In genomic region chr17:40559954-40560591, GRCh38 we compare ENCODE assay signal across 8 cellular contexts. TPM values are rescaled to one million over a fixed set of nuclear protein-coding genes. Genes with fewer than 3 reads are reported as not detected.
DNase-seq lines count a peak whose midpoint lies in the region; ATAC-seq and TF ChIP-seq lines count a peak whose summit lies in the region.

No MANE protein-coding gene starts in this region.

- TF ChIP-seq CTCF in HL-60 (IDR thresholded peaks at IDR 0.05; ENCODE audit: insufficient read depth, low read length), result peak; percentile 100

- no peak overlapping the region for H3K27ac ChIP-seq in HL-60 (replicated peaks)

- H3K27me3 ChIP-seq in HL-60 (ENCODE audit: insufficient read depth, poor library complexity, severe bottlenecking), result peaks cover 15% of the 10 kb centered on the region

- peak overlapping the region; percentile 36 for H3K4me3 ChIP-seq in HL-60 (replicated peaks; ENCODE audit: insufficient read depth, low read length)

- DNase-seq in DMS 273 treated with DMSO at 0.1 percent for 48 hours (lab: John Stamatoyannopoulos, UW) (peak; percentile 79), HL-60 (ENCODE audit: low read depth in 1 of 2, low spot score in 1 of 2) (peak; percentile 73 to 77), NCI-H774 (lab: John Stamatoyannopoulos, UW) (peak; percentile 92), lung microvascular endothelial cell (ENCODE audit: low read depth in 2 of 2) (peak; percentile 85 to 87)
- DNase-seq in activated CD8-positive, alpha-beta memory T cell treated with anti-CD3 and anti-CD28 coated beads for 24 hours, result peak; percentile 95
- peak; percentile 78 for DNase-seq in effector CD4-positive, alpha-beta T cell
- peak in 2 of 3 donors; percentile 58 to 74 for DNase-seq in stimulated activated CD4-positive, alpha-beta T cell treated with anti-CD3 and anti-CD28 coated beads, TNF-alpha, amount 100 ng/mL, for 1 hour (ENCODE audit: low read depth in 3 of 3, low spot score in 1 of 3)

- no peak for ATAC-seq in GM19463 (IDR thresholded peaks at IDR 0.05; ENCODE audit: unreplicated experiment)

RNA-seq across cellular contexts. Expression of gene CCR7, which starts 5.2 kb away (rescaled TPM):
- under 0.01 TPM in 1 of 2 replicates, not detected in the other for total RNA-seq in lung microvascular endothelial cell

RNA-seq across cellular contexts. Expression of gene TNS4, which starts 58.6 kb away (rescaled TPM):
- total RNA-seq in lung microvascular endothelial cell, result not detected in 2 replicates
